1 cellular context compared by ENCODE assay signal in genomic region chr16:88435437-88436355, GRCh38.
TF ChIP-seq lines count a peak whose summit lies in the region.

No MANE protein-coding gene starts in this region.

TF ChIP-seq in HCT116, 20 proteins besides CTCF, POLR2A, EP300 and RAD21 (continued from another document):
- TF ChIP-seq, protein P1, sequence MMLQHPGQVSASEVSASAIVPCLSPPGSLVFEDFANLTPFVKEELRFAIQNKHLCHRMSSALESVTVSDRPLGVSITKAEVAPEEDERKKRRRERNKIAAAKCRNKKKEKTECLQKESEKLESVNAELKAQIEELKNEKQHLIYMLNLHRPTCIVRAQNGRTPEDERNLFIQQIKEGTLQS (IDR thresholded peaks at IDR 0.05): no peak
- TF ChIP-seq POLR2AphosphoS5 (IDR thresholded peaks at IDR 0.05; ENCODE audit: low read depth, low read length) (0 out of 2 replicates have a peak, but pooled peaks have one; percentile 6), CBX3 (IDR thresholded peaks at IDR 0.05; ENCODE audit: low read depth) (no peak)
